11 cellular contexts compared by ENCODE assay signal in the genomic region with DNA sequence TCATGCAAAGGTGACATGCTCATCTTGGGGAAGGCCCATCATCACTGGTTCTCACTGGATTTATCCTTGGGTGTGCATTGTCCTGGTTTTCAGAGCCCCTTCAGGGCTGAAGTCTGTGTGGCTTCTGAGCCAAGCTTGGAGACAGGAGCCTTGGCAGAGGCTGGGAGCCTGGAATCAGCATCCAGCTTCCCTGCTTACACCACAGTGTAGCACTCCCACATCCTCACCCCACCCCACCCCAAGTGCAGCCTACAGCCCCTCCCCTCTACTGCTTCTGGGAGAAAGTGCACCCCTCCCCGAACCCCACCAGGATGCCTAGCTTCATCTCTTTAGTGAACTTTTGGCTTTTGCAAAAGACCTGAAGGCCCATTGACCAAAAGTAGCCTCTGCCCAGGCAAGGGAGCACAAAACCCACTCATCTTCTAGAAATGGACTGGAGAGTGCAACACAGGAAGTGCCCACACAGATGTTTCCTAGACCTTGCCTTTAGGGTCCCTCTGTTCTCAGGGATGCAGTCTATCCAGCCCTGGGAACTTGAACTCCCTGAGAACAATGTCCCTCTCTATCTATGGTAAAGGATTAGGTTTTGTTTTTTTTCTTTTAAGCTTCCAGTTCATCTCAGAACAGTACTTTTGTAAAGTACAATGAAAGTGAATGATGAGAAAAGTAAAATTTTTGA.
DNase-seq lines count a peak whose midpoint lies in the region; ATAC-seq and TF ChIP-seq lines count a peak whose summit lies in the region.
"Had no signal": no experiment of that assay in that cellular context is flagged by ENCODE, and none has a peak within 500 bp of the region (broad histone marks: within the 10 kb centered on the region; RNA-seq: fewer than 3 reads in every experiment).

No MANE protein-coding gene starts in this region.

- no peaks in the 10 kb centered on the region for H3K27me3 Mint-ChIP-seq in MCF 10A (ENCODE audit: insufficient read depth, unreplicated experiment)
- H3K27me3 Mint-ChIP-seq in activated T-helper 1 cell treated with anti-CD3 and anti-CD28 coated beads, Interleukin-12 subunit alpha, Interleukin-12 subunit beta, Interleukin-2, Interleukin-4 antibody, amounts not matched to agents 30 ng/mL and 10 ng/mL and 1 ng/mL, durations not matched to agents 14 hours and 24 hours and 36 hours (ENCODE audit: insufficient read depth) = peaks cover 5% of the 10 kb centered on the region
- no peaks in the 10 kb centered on the region for H3K27me3 Mint-ChIP-seq in activated T-cell treated with anti-CD3 and anti-CD28 coated beads, Interleukin-2, amount 50 U/mL, for 4 hours (ENCODE audit: low read depth)

- H3K36me3 ChIP-seq in mammary epithelial cell (ENCODE audit: insufficient read depth, low read length) (no peaks in the 10 kb centered on the region), thyroid gland (no peaks in the 10 kb centered on the region), smooth muscle cell (ENCODE audit: low read depth) (no peaks in the 10 kb centered on the region)
- H3K36me3 ChIP-seq: brain microvascular endothelial cell had no signal

- in situ Hi-C loops in mammary epithelial cell (cut with MboI; ENCODE audit: low sequenced_read_pairs in 2 of 2) = no loop called here

- TF ChIP-seq CTCF in MCF 10A (IDR thresholded peaks at IDR 0.05; ENCODE audit: unreplicated experiment) (no peak), mammary epithelial cell (conservative IDR thresholded peaks at IDR 0.05 in 1 of 2, IDR thresholded peaks at IDR 0.05 in 1 of 2; ENCODE audit: extremely low read depth in 1 of 2, insufficient read depth in 1 of 2, low read depth in 1 of 2, low read length in 2 of 2) (no peak), thyroid gland (IDR thresholded peaks at IDR 0.05) (no peak), smooth muscle cell (IDR thresholded peaks at IDR 0.05; ENCODE audit: borderline replicate concordance, insufficient read depth, poor library complexity, severe bottlenecking) (no peak)

- peak overlapping the region; percentile 55 for H3K27ac Mint-ChIP-seq in MCF 10A (ENCODE audit: low read depth, unreplicated experiment)
- H3K27ac Mint-ChIP-seq in activated T-helper 1 cell treated with anti-CD3 and anti-CD28 coated beads, Interleukin-12 subunit alpha, Interleukin-12 subunit beta, Interleukin-2, Interleukin-4 antibody, amounts not matched to agents 30 ng/mL and 10 ng/mL and 1 ng/mL, durations not matched to agents 14 hours and 24 hours and 36 hours = peak overlapping the region; percentile 73

- H3K4me1 Mint-ChIP-seq in MCF 10A (ENCODE audit: insufficient read depth, unreplicated experiment) = peaks cover 5% of the 10 kb centered on the region
- H3K4me1 Mint-ChIP-seq in activated T-helper 1 cell treated with anti-CD3 and anti-CD28 coated beads, Interleukin-12 subunit alpha, Interleukin-12 subunit beta, Interleukin-2, Interleukin-4 antibody, amounts not matched to agents 30 ng/mL and 10 ng/mL and 1 ng/mL, durations not matched to agents 14 hours and 24 hours and 36 hours (ENCODE audit: low read depth) = peaks cover 92% of the 10 kb centered on the region
- peaks cover 76% of the 10 kb centered on the region for H3K4me1 Mint-ChIP-seq in activated T-cell treated with anti-CD3 and anti-CD28 coated beads, Interleukin-2, amount 50 U/mL, for 4 hours (ENCODE audit: low read depth)

- H3K4me1 ChIP-seq in mammary epithelial cell (ENCODE audit: insufficient read depth, low read length) (peaks cover 3% of the 10 kb centered on the region), right cardiac atrium (ENCODE audit: control insufficient read depth, insufficient read depth, low read length) (peaks cover 20% of the 10 kb centered on the region), thyroid gland (peaks cover 43 to 57% of the 10 kb centered on the region in 2 donors), smooth muscle cell (ENCODE audit: low read depth) (no peaks in the 10 kb centered on the region)

- dilution Hi-C loops in mammary epithelial cell (cut with HindIII; ENCODE audit: low sequenced_read_pairs) = no loop called here

- ATAC-seq in right cardiac atrium = peak; percentile 47 to 74
- no peak for ATAC-seq in activated T-cell treated with anti-CD3 and anti-CD28 coated beads, Interleukin-2, amount 50 U/mL, for 4 hours

- H2AFZ ChIP-seq in mammary epithelial cell (ENCODE audit: low read depth, low read length) = no peak overlapping the region
- H2AFZ ChIP-seq in smooth muscle cell (ENCODE audit: low read depth) = no peak overlapping the region

- no peak overlapping the region for H3K4me3 Mint-ChIP-seq in MCF 10A (ENCODE audit: unreplicated experiment)
- H3K4me3 Mint-ChIP-seq in activated T-helper 1 cell treated with anti-CD3 and anti-CD28 coated beads, Interleukin-12 subunit alpha, Interleukin-12 subunit beta, Interleukin-2, Interleukin-4 antibody, amounts not matched to agents 30 ng/mL and 10 ng/mL and 1 ng/mL, durations not matched to agents 14 hours and 24 hours and 36 hours = peak overlapping the region; percentile 1
- H3K4me3 Mint-ChIP-seq in activated T-cell treated with anti-CD3 and anti-CD28 coated beads, Interleukin-2, amount 50 U/mL, for 4 hours = no peak overlapping the region

- no peak overlapping the region for H3K4me3 ChIP-seq in mammary epithelial cell (replicated peaks in 1 of 3; ENCODE audit: insufficient read depth in 1 of 3, low read depth in 2 of 3, low read length in 3 of 3)
- no peak overlapping the region for H3K4me3 ChIP-seq in right cardiac atrium (ENCODE audit: low read length)
- H3K4me3 ChIP-seq in thyroid gland (replicated peaks in 1 of 3) = no peak overlapping the region
- H3K4me3 ChIP-seq in smooth muscle cell = no peak overlapping the region

- 100% methylated on average over 1 of the region's 1 CpG for WGBS in mammary epithelial cell (ENCODE audit: low coverage, missing lambda C conversion rate)
- WGBS in right cardiac atrium = 72% methylated on average over 1 of the region's 1 CpG
- 50 to 67% methylated on average over 1 of the region's 1 CpG for WGBS in thyroid gland, 2 donors
- WGBS in smooth muscle cell (ENCODE audit: low lambda C conversion rate) = no CpG with 5 or more reads among the region's 1 CpG

- CTCF ChIA-PET in MCF 10A (lab: Yijun Ruan, JAX) = interaction anchor here (1.1 kb wide), 1 partner anchor 183 kb away, joined by 3 read pairs; no protein-coding TSS in a partner anchor
- CTCF ChIA-PET in mammary epithelial cell (lab: Charles Lee; ENCODE audit: low non-redundant PET) = interaction anchor here (0.6 kb wide), 1 partner anchor 87 kb away, joined by 13 read pairs; no protein-coding TSS in a partner anchor

- H3K27ac ChIP-seq in mammary epithelial cell (ENCODE audit: insufficient read depth, low read depth, low read length) = no peak overlapping the region
- peak overlapping the region; percentile 51 for H3K27ac ChIP-seq in right cardiac atrium (ENCODE audit: low read length)
- peak overlapping the region; percentile 54 to 60 (median 59) for H3K27ac ChIP-seq in thyroid gland
- H3K27ac ChIP-seq in smooth muscle cell (ENCODE audit: low read depth) = no peak overlapping the region
- H3K27ac ChIP-seq: brain microvascular endothelial cell, epithelial cell of prostate had no signal

- H3F3A ChIP-seq in smooth muscle cell (ENCODE audit: low read depth) = peaks cover 3% of the 10 kb centered on the region

- H3K9me3 ChIP-seq in mammary epithelial cell (replicated peaks; ENCODE audit: insufficient read depth, low read length) = no peaks in the 10 kb centered on the region
- no peaks in the 10 kb centered on the region for H3K9me3 ChIP-seq in right cardiac atrium (ENCODE audit: control insufficient read depth, low read length)
- no peaks in the 10 kb centered on the region for H3K9me3 ChIP-seq in thyroid gland
- H3K9me3 ChIP-seq in smooth muscle cell (replicated peaks; ENCODE audit: low read depth) = no peaks in the 10 kb centered on the region

- H3K79me2 ChIP-seq in mammary epithelial cell (ENCODE audit: insufficient read depth, low read length) (no peaks in the 10 kb centered on the region), smooth muscle cell (ENCODE audit: low read depth) (no peaks in the 10 kb centered on the region)

- no peaks in the 10 kb centered on the region for H3K36me3 Mint-ChIP-seq in MCF 10A (ENCODE audit: insufficient read depth, unreplicated experiment)
- peaks cover 13% of the 10 kb centered on the region for H3K36me3 Mint-ChIP-seq in activated T-helper 1 cell treated with anti-CD3 and anti-CD28 coated beads, Interleukin-12 subunit alpha, Interleukin-12 subunit beta, Interleukin-2, Interleukin-4 antibody, amounts not matched to agents 30 ng/mL and 10 ng/mL and 1 ng/mL, durations not matched to agents 14 hours and 24 hours and 36 hours (ENCODE audit: low read depth)
- H3K36me3 Mint-ChIP-seq in activated T-cell treated with anti-CD3 and anti-CD28 coated beads, Interleukin-2, amount 50 U/mL, for 4 hours (ENCODE audit: insufficient read depth) = no peaks in the 10 kb centered on the region

- TF ChIP-seq POLR2A in thyroid gland (IDR thresholded peaks at IDR 0.05) = no peak

- H3K27me3 ChIP-seq in mammary epithelial cell (ENCODE audit: insufficient read depth, low read length) (no peaks in the 10 kb centered on the region), right cardiac atrium (ENCODE audit: control insufficient read depth, insufficient read depth) (no peaks in the 10 kb centered on the region), thyroid gland (no peaks in the 10 kb centered on the region), smooth muscle cell (ENCODE audit: low read depth) (no peaks in the 10 kb centered on the region)
- H3K27me3 ChIP-seq: brain microvascular endothelial cell had no signal

- DNase-seq in MCF 10A (ENCODE audit: unreplicated experiment) = no peak
- no peak for DNase-seq in mammary epithelial cell
- no peak for DNase-seq in activated T-helper 1 cell treated with anti-CD3 and anti-CD28 coated beads, Interleukin-12 subunit alpha, Interleukin-12 subunit beta, Interleukin-2, Interleukin-4 antibody, amounts not matched to agents 30 ng/mL and 10 ng/mL and 1 ng/mL, durations not matched to agents 14 hours and 24 hours and 36 hours (ENCODE audit: low spot score)
- peak; percentile 22 to 57 (median 56) for DNase-seq in right cardiac atrium
- peak in 1 of 2 donors; percentile 6 for DNase-seq in thyroid gland
- DNase-seq in activated T-cell treated with anti-CD3 and anti-CD28 coated beads, Interleukin-2, amount 50 U/mL, for 4 hours = no peak
- DNase-seq in smooth muscle cell (lab: John Stamatoyannopoulos, UW; ENCODE audit: unreplicated experiment) = no peak
- no peak for DNase-seq in glomerular visceral epithelial cell (ENCODE audit: extremely low spot score)
- DNase-seq: activated CD4-positive, CD25-positive, alpha-beta regulatory T cell treated with anti-CD3 and anti-CD28 coated beads, Interleukin-2, amount 50 U/mL, for 72 hours had no signal

- H3K9me3 Mint-ChIP-seq in MCF 10A (ENCODE audit: unreplicated experiment) = no peaks in the 10 kb centered on the region
- no peaks in the 10 kb centered on the region for H3K9me3 Mint-ChIP-seq in activated T-helper 1 cell treated with anti-CD3 and anti-CD28 coated beads, Interleukin-12 subunit alpha, Interleukin-12 subunit beta, Interleukin-2, Interleukin-4 antibody, amounts not matched to agents 30 ng/mL and 10 ng/mL and 1 ng/mL, durations not matched to agents 14 hours and 24 hours and 36 hours
- H3K9me3 Mint-ChIP-seq in activated T-cell treated with anti-CD3 and anti-CD28 coated beads, Interleukin-2, amount 50 U/mL, for 4 hours = no peaks in the 10 kb centered on the region

- POLR2A ChIA-PET in MCF 10A (lab: Yijun Ruan, JAX) = no interaction called here

- BruUV-seq in MCF 10A (replicated peaks; lab: Mats Ljungman, UMichigan) (no TSS peak), mammary epithelial cell (replicated peaks; lab: Mats Ljungman, UMichigan) (no TSS peak)

- no peaks in the 10 kb centered on the region for H4K20me1 ChIP-seq in mammary epithelial cell (ENCODE audit: insufficient read depth, low read length)
- H4K20me1 ChIP-seq in smooth muscle cell (ENCODE audit: low read depth) = peaks cover 4% of the 10 kb centered on the region

- no peak overlapping the region for H3K4me2 ChIP-seq in mammary epithelial cell (ENCODE audit: insufficient read depth, low read depth, low read length)
- no peak overlapping the region for H3K4me2 ChIP-seq in smooth muscle cell

- H3K9ac ChIP-seq in mammary epithelial cell (ENCODE audit: insufficient read depth, low read length) (no peak overlapping the region), smooth muscle cell (ENCODE audit: low read depth) (no peak overlapping the region)

- intact Hi-C loops in MCF 10A (cut with micrococcal nuclease) = no loop called here
- intact Hi-C loops in mammary epithelial cell (cut with micrococcal nuclease) = loop anchor here (2.0 kb wide), 1 partner anchor 89 kb away; no protein-coding TSS in a partner anchor
- intact Hi-C loops in activated T-helper 1 cell treated with anti-CD3 and anti-CD28 coated beads, Interleukin-12 subunit alpha, Interleukin-12 subunit beta, Interleukin-2, Interleukin-4 antibody, amounts not matched to agents 30 ng/mL and 10 ng/mL and 1 ng/mL, durations not matched to agents 14 hours and 24 hours and 36 hours (cut with micrococcal nuclease) = loop anchor here (5.0 kb wide), 3 partner anchors 48 to 867 kb away; no protein-coding TSS in a partner anchor
- intact Hi-C loops in right cardiac atrium (cut with DNase I) = loop anchor here in 1 of 4 donors (10.0 kb wide), 1 partner anchor 55 kb away; no protein-coding TSS in a partner anchor
- intact Hi-C loops in thyroid gland (cut with DNase I) = loop anchor here (10.0 kb wide), 1 partner anchor 55 kb away; no protein-coding TSS in a partner anchor

Comparison
In these comparisons a context has a peak if more than half of its experiments do, and no peak if none do; other contexts are left out.
1. DNase-seq: peak in right cardiac atrium (3 of 3); none in MCF 10A (single experiment), mammary epithelial cell (single experiment), activated T-helper 1 cell treated with anti-CD3 and anti-CD28 coated beads, Interleukin-12 subunit alpha, Interleukin-12 subunit beta, Interleukin-2, Interleukin-4 antibody, amounts not matched to agents 30 ng/mL and 10 ng/mL and 1 ng/mL, durations not matched to agents 14 hours and 24 hours and 36 hours (single experiment), activated T-cell treated with anti-CD3 and anti-CD28 coated beads, Interleukin-2, amount 50 U/mL, for 4 hours (single experiment), smooth muscle cell (single experiment) and glomerular visceral epithelial cell (single experiment).
2. H3K27ac ChIP-seq: peak in right cardiac atrium (single experiment) and thyroid gland (3 of 3); none in mammary epithelial cell (single experiment) and smooth muscle cell (single experiment).
3. ATAC-seq: peak in right cardiac atrium (2 of 2); none in activated T-cell treated with anti-CD3 and anti-CD28 coated beads, Interleukin-2, amount 50 U/mL, for 4 hours (0 of 2).